In genomic region chr3:125054436-125055164, GRCh38 we compare ENCODE assay signal across 8 cellular contexts. TPM values are rescaled to one million over a fixed set of nuclear protein-coding genes. Genes with fewer than 3 reads are reported as not detected.
DNase-seq lines count a peak whose midpoint lies in the region; ATAC-seq and TF ChIP-seq lines count a peak whose summit lies in the region.

No MANE protein-coding gene starts in this region.

- H3K36me3 ChIP-seq in kidney epithelial cell (ENCODE audit: control insufficient read depth, insufficient read depth, low read length) = no peaks in the 10 kb centered on the region

- POLR2A ChIA-PET in MCF 10A (lab: Yijun Ruan, JAX) = interaction anchor here (0.6 to 0.8 kb wide), 2 partner anchors 10 to 59 kb away, joined by 3 to 4 read pairs; no protein-coding TSS in a partner anchor

- peaks cover 38% of the 10 kb centered on the region for H3K4me1 Mint-ChIP-seq in MCF 10A (ENCODE audit: insufficient read depth, unreplicated experiment)
- H3K4me1 Mint-ChIP-seq in stimulated activated naive B cell treated with anti-CD40 and anti-IgM and Interleukin-4, amounts not matched to agents 10 μg/mL and 1 μg/mL and 100 μg/mL, for 72 hours = peaks cover 37 to 45% of the 10 kb centered on the region in 2 donors

- no peaks in the 10 kb centered on the region for H3K27me3 ChIP-seq in kidney epithelial cell (ENCODE audit: control insufficient read depth, insufficient read depth, low read length)

- TF ChIP-seq CTCF in MCF 10A (IDR thresholded peaks at IDR 0.05; ENCODE audit: unreplicated experiment) (no peak), kidney epithelial cell (IDR thresholded peaks at IDR 0.05; ENCODE audit: insufficient read depth, low read length, poor library complexity, severe bottlenecking) (peak; percentile 4)

- ATAC-seq in GM19452 (IDR thresholded peaks at IDR 0.05; ENCODE audit: unreplicated experiment) (peak; percentile 40), HG02588 (IDR thresholded peaks at IDR 0.05; ENCODE audit: unreplicated experiment) (no peak)
- ATAC-seq in stimulated activated naive B cell treated with anti-CD40 and anti-IgM and Interleukin-4, amounts not matched to agents 10 μg/mL and 1 μg/mL and 100 μg/mL, for 72 hours (replicated peaks) = peak; percentile 13 to 28

- peak overlapping the region; percentile 73 for H3K27ac Mint-ChIP-seq in MCF 10A (ENCODE audit: low read depth, unreplicated experiment)
- H3K27ac Mint-ChIP-seq in stimulated activated naive B cell treated with anti-CD40 and anti-IgM and Interleukin-4, amounts not matched to agents 10 μg/mL and 1 μg/mL and 100 μg/mL, for 72 hours = peak overlapping the region; percentile 90

- peak overlapping the region; percentile 70 for H3K4me3 ChIP-seq in kidney epithelial cell (ENCODE audit: low read depth, low read length)

- peak overlapping the region; percentile 81 for H3K4me3 Mint-ChIP-seq in MCF 10A (ENCODE audit: unreplicated experiment)
- peak overlapping the region; percentile 85 to 93 for H3K4me3 Mint-ChIP-seq in stimulated activated naive B cell treated with anti-CD40 and anti-IgM and Interleukin-4, amounts not matched to agents 10 μg/mL and 1 μg/mL and 100 μg/mL, for 72 hours

- DNase-seq in DMS 273 treated with DMSO at 0.1 percent for 48 hours (lab: John Stamatoyannopoulos, UW) (peak; percentile 35), NCI-H1694 (lab: John Stamatoyannopoulos, UW) (peak; percentile 14), MCF 10A (ENCODE audit: unreplicated experiment) (peak; percentile 37), kidney epithelial cell (ENCODE audit: low read depth) (no peak), NCI-H1436 (lab: John Stamatoyannopoulos, UW) (no peak)
- no peak for DNase-seq in stimulated activated naive B cell treated with anti-CD40 and anti-IgM and Interleukin-4, amounts not matched to agents 10 μg/mL and 1 μg/mL and 100 μg/mL, for 72 hours

- no peaks in the 10 kb centered on the region for H3K9me3 Mint-ChIP-seq in MCF 10A (ENCODE audit: unreplicated experiment)
- H3K9me3 Mint-ChIP-seq in stimulated activated naive B cell treated with anti-CD40 and anti-IgM and Interleukin-4, amounts not matched to agents 10 μg/mL and 1 μg/mL and 100 μg/mL, for 72 hours = no peaks in the 10 kb centered on the region

- CTCF ChIA-PET in MCF 10A (lab: Yijun Ruan, JAX) = interaction anchor here (0.5 to 0.9 kb wide), 2 partner anchors 45 to 278 kb away, joined by 3 to 6 read pairs; no protein-coding TSS in a partner anchor

- no peaks in the 10 kb centered on the region for H3K27me3 Mint-ChIP-seq in MCF 10A (ENCODE audit: insufficient read depth, unreplicated experiment)
- H3K27me3 Mint-ChIP-seq in stimulated activated naive B cell treated with anti-CD40 and anti-IgM and Interleukin-4, amounts not matched to agents 10 μg/mL and 1 μg/mL and 100 μg/mL, for 72 hours = peaks cover 0 to 9% of the 10 kb centered on the region in 2 donors

- H3K36me3 Mint-ChIP-seq in MCF 10A (ENCODE audit: insufficient read depth, unreplicated experiment) = no peaks in the 10 kb centered on the region
- H3K36me3 Mint-ChIP-seq in stimulated activated naive B cell treated with anti-CD40 and anti-IgM and Interleukin-4, amounts not matched to agents 10 μg/mL and 1 μg/mL and 100 μg/mL, for 72 hours = peaks cover 4 to 11% of the 10 kb centered on the region in 2 donors

- TSS peak; percentile 65 for BruUV-seq in MCF 10A (replicated peaks; lab: Mats Ljungman, UMichigan)

- intact Hi-C loops in MCF 10A (cut with micrococcal nuclease) = loop anchor here (5.0 to 10.0 kb wide), 2 partner anchors 53 to 320 kb away; partner anchors contain the start of gene ZNF148

RNA-seq across cellular contexts. Expression of gene HEG1, which starts 1.2 kb away (rescaled TPM):
- total RNA-seq in MCF 10A (2022) (8.6 and 10.3 TPM in 2 replicates), kidney epithelial cell (16.8 and 17.4 TPM in 2 replicates)

Comparison
In these comparisons a context has a peak if more than half of its experiments do, and no peak if none do; other contexts are left out.
1. DNase-seq: peak in DMS 273 treated with DMSO at 0.1 percent for 48 hours (single experiment), NCI-H1694 (single experiment) and MCF 10A (single experiment); none in kidney epithelial cell (single experiment), stimulated activated naive B cell treated with anti-CD40 and anti-IgM and Interleukin-4, amounts not matched to agents 10 μg/mL and 1 μg/mL and 100 μg/mL, for 72 hours (single experiment) and NCI-H1436 (single experiment).